9 cellular contexts compared by ENCODE assay signal in genomic region chr6:52390361-52390727, GRCh38. TPM values are rescaled to one million over a fixed set of nuclear protein-coding genes. Genes with fewer than 3 reads are reported as not detected.
DNase-seq lines count a peak whose midpoint lies in the region; ATAC-seq, FAIRE-seq and TF ChIP-seq lines count a peak whose summit lies in the region.
"Had no signal": no experiment of that assay in that cellular context is flagged by ENCODE, and none has a peak within 500 bp of the region (broad histone marks: within the 10 kb centered on the region; RNA-seq: fewer than 3 reads in every experiment).

No MANE protein-coding gene starts in this region.

- no peaks in the 10 kb centered on the region for H3K27me3 ChIP-seq in pancreas
- H3K27me3 ChIP-seq: upper lobe of left lung had no signal

- no peak overlapping the region for H3K4me3 ChIP-seq in cardiac fibroblast (replicated peaks in 1 of 2; ENCODE audit: low read depth in 2 of 2, low read length in 2 of 2)
- no peak overlapping the region for H3K4me3 ChIP-seq in pancreas
- H3K4me3 ChIP-seq: upper lobe of left lung had no signal

- peak overlapping the region in 3 of 4 donors; percentile 43 to 78 (median 61) for H3K27ac ChIP-seq in pancreas

- no peak for FAIRE-seq in pancreas (lab: Jason Lieb, UNC)

- no peaks in the 10 kb centered on the region for H3K36me3 ChIP-seq in pancreas
- H3K36me3 ChIP-seq: upper lobe of left lung had no signal

- ATAC-seq in GM19455 (IDR thresholded peaks at IDR 0.05; ENCODE audit: unreplicated experiment) (peak; percentile 38), HG03520 (IDR thresholded peaks at IDR 0.05; ENCODE audit: unreplicated experiment) (peak; percentile 46), pancreas (peak in 3 of 4 donors; percentile 45 to 77 (median 51))

- peaks cover 9 to 23% (median 21%) of the 10 kb centered on the region in 3 donors for H3K4me1 ChIP-seq in pancreas

- TF ChIP-seq CTCF in cardiac fibroblast (IDR thresholded peaks at IDR 0.05; ENCODE audit: low read depth, low read length) (no peak), pancreas (IDR thresholded peaks at IDR 0.05) (no peak)

- no peaks in the 10 kb centered on the region for H3K9me3 ChIP-seq in pancreas
- H3K9me3 ChIP-seq: upper lobe of left lung had no signal

- intact Hi-C loops in pancreas (cut with DNase I): no loop called here

- peak; percentile 11 for DNase-seq in DMS79 (lab: John Stamatoyannopoulos, UW)
- peak; percentile 63 for DNase-seq in T follicular helper cell (ENCODE audit: low read depth)
- peak; percentile 38 to 63 for DNase-seq in cardiac fibroblast (ENCODE audit: low read depth in 2 of 2)
- no peak for DNase-seq in pancreas
- no peak for DNase-seq in hippocampal formation (lab: John Stamatoyannopoulos, UW)
- no peak for DNase-seq in ecto neural progenitor cell (ENCODE audit: low spot score)

- 24 to 28% methylated on average over 4 of the region's 4 CpGs for WGBS in pancreas, 2 donors

RNA-seq across cellular contexts. Expression of gene PAQR8, which starts 28.4 kb away (rescaled TPM):
- 1 to 10 TPM in 4 of 6 donors, under 1 TPM in 2; 0.71 to 6.1 (median 2.0) TPM for total RNA-seq in pancreas
- 1 to 10 TPM in 1 of 2 donors, under 1 TPM in 1; 0.87 to 2.7 TPM for polyA plus RNA-seq in pancreas

RNA-seq across cellular contexts. Expression of gene EFHC1, which starts 29.8 kb away (rescaled TPM):
- total RNA-seq in pancreas: 10 to 100 TPM in 3 of 6 donors, 1 to 10 TPM in 3; 5.5 to 15.1 (median 9.8) TPM
- polyA plus RNA-seq in pancreas: 10 to 100 TPM; 27.8 to 39.0 TPM

Comparison
In these comparisons a context has a peak if more than half of its experiments do, and no peak if none do; other contexts are left out.
1. DNase-seq: peak in DMS79 (single experiment), T follicular helper cell (single experiment) and cardiac fibroblast (2 of 2); none in pancreas (0 of 6), hippocampal formation (0 of 2) and ecto neural progenitor cell (single experiment).
2. Peak in every context shown above with its lines, with median percentiles within 50 percentile points of each other: ATAC-seq.